11 cellular contexts compared by ENCODE assay signal in genomic region chr2:96928277-96928781, GRCh38. TPM values are rescaled to one million over a fixed set of nuclear protein-coding genes. Genes with fewer than 3 reads are reported as not detected.
DNase-seq lines count a peak whose midpoint lies in the region; ATAC-seq and TF ChIP-seq lines count a peak whose summit lies in the region.
"Had no signal": no experiment of that assay in that cellular context is flagged by ENCODE, and none has a peak within 500 bp of the region (broad histone marks: within the 10 kb centered on the region; RNA-seq: fewer than 3 reads in every experiment).

No MANE protein-coding gene starts in this region.

- H3K9me3 Mint-ChIP-seq in MCF 10A (ENCODE audit: unreplicated experiment) = no peaks in the 10 kb centered on the region
- H3K9me3 Mint-ChIP-seq: activated T-helper 1 cell treated with anti-CD3 and anti-CD28 coated beads, Interleukin-12 subunit alpha, Interleukin-12 subunit beta, Interleukin-2, Interleukin-4 antibody, amounts not matched to agents 30 ng/mL and 10 ng/mL and 1 ng/mL, durations not matched to agents 14 hours and 24 hours and 36 hours; T-helper 2 cell treated with Interferon-gamma antibody and Interleukin-4, amounts not matched to agents 5 μg/mL and 100 μg/mL, for 36 hours had no signal

- ATAC-seq in GM18909 (IDR thresholded peaks at IDR 0.05; ENCODE audit: poor library complexity, unreplicated experiment) (no peak), GM18873 (IDR thresholded peaks at IDR 0.05; ENCODE audit: low FRiP score, unreplicated experiment) (no peak), GM18520 (IDR thresholded peaks at IDR 0.05; ENCODE audit: unreplicated experiment) (no peak), GM18519 (IDR thresholded peaks at IDR 0.05; ENCODE audit: low FRiP score, unreplicated experiment) (no peak)

- DNase-seq in LHCN-M2 (ENCODE audit: low read depth) (peak; percentile 24), MCF 10A (ENCODE audit: unreplicated experiment) (no peak), left kidney (ENCODE audit: low read depth, low spot score) (peak; percentile 78), substantia nigra (lab: John Stamatoyannopoulos, UW) (peak in 19 of 49 donors; percentile 36 to 70 (median 50))
- DNase-seq: GDM1 had no signal

- intact Hi-C loops in MCF 10A (cut with micrococcal nuclease) = no loop called here

- H3K4me1 Mint-ChIP-seq in MCF 10A (ENCODE audit: insufficient read depth, unreplicated experiment) = peaks cover 10% of the 10 kb centered on the region

- CTCF ChIA-PET in MCF 10A (lab: Yijun Ruan, JAX) = interaction anchor here (0.6 to 2.2 kb wide), 10 partner anchors 11 to 184 kb away, joined by 3 to 15 read pairs (median 5); partner anchors contain the start of gene ANKRD39

- no peak overlapping the region for H3K27ac Mint-ChIP-seq in MCF 10A (ENCODE audit: low read depth, unreplicated experiment)
- H3K27ac Mint-ChIP-seq: activated T-helper 1 cell treated with anti-CD3 and anti-CD28 coated beads, Interleukin-12 subunit alpha, Interleukin-12 subunit beta, Interleukin-2, Interleukin-4 antibody, amounts not matched to agents 30 ng/mL and 10 ng/mL and 1 ng/mL, durations not matched to agents 14 hours and 24 hours and 36 hours; T-helper 2 cell treated with Interferon-gamma antibody and Interleukin-4, amounts not matched to agents 5 μg/mL and 100 μg/mL, for 36 hours had no signal

- H3K27me3 Mint-ChIP-seq in MCF 10A (ENCODE audit: insufficient read depth, unreplicated experiment) = peaks cover 41% of the 10 kb centered on the region

- peak overlapping the region; percentile 52 for H3K4me3 Mint-ChIP-seq in MCF 10A (ENCODE audit: unreplicated experiment)
- H3K4me3 Mint-ChIP-seq: activated T-helper 1 cell treated with anti-CD3 and anti-CD28 coated beads, Interleukin-12 subunit alpha, Interleukin-12 subunit beta, Interleukin-2, Interleukin-4 antibody, amounts not matched to agents 30 ng/mL and 10 ng/mL and 1 ng/mL, durations not matched to agents 14 hours and 24 hours and 36 hours; T-helper 2 cell treated with Interferon-gamma antibody and Interleukin-4, amounts not matched to agents 5 μg/mL and 100 μg/mL, for 36 hours had no signal

- no peak for TF ChIP-seq CTCF in MCF 10A (IDR thresholded peaks at IDR 0.05; ENCODE audit: unreplicated experiment)

- H3K36me3 Mint-ChIP-seq in MCF 10A (ENCODE audit: insufficient read depth, unreplicated experiment) = no peaks in the 10 kb centered on the region

- POLR2A ChIA-PET in MCF 10A (lab: Yijun Ruan, JAX) = interaction anchor here (1.0 kb wide), 3 partner anchors 11 to 71 kb away, joined by 4 to 5 read pairs (median 5); partner anchors contain the start of gene ANKRD39

- peak overlapping the region; percentile 98 for H3K27ac ChIP-seq in substantia nigra (ENCODE audit: low read depth, low read length, poor library complexity, severe bottlenecking)

- BruUV-seq in MCF 10A (replicated peaks; lab: Mats Ljungman, UMichigan) = no TSS peak

RNA-seq across cellular contexts. Expression of gene FAM178B, which starts 58.1 kb away (rescaled TPM):
- total RNA-seq in LHCN-M2 (2014; rRNA removed) (1.7 and 5.3 TPM in 2 replicates), MCF 10A (2022) (not detected in 2 replicates)
- 1.8 TPM for polyA plus RNA-seq in LHCN-M2 (2012)
- total RNA-seq: activated T-helper 1 cell treated with anti-CD3 and anti-CD28 coated beads, Interleukin-12 subunit alpha, Interleukin-12 subunit beta, Interleukin-2, Interleukin-4 antibody, amounts not matched to agents 30 ng/mL and 10 ng/mL and 1 ng/mL, durations not matched to agents 14 hours and 24 hours and 36 hours had no signal

RNA-seq across cellular contexts. Expression of gene SEMA4C, which starts 58.4 kb away (rescaled TPM):
- total RNA-seq in LHCN-M2 (2014; rRNA removed) (91.4 and 118 TPM in 2 replicates), MCF 10A (2022) (16.3 and 22.6 TPM in 2 replicates)
- 18.2 TPM for polyA plus RNA-seq in LHCN-M2 (2012)
